Comparison of ENCODE assay signal across 9 cellular contexts in genomic region chr10:80463868-80464267, GRCh38. TPM values are rescaled to one million over a fixed set of nuclear protein-coding genes. Genes with fewer than 3 reads are reported as not detected.
A peak's percentile ranks its signal among the peaks of the same experiment; 100 is the strongest.
DNase-seq lines count a peak whose midpoint lies in the region; ATAC-seq and TF ChIP-seq lines count a peak whose summit lies in the region.
"Had no signal": no experiment of that assay in that cellular context is flagged by ENCODE, and none has a peak within 500 bp of the region (broad histone marks: within the 10 kb centered on the region; RNA-seq: fewer than 3 reads in every experiment).

No MANE protein-coding gene starts in this region.

- no peaks in the 10 kb centered on the region for H3K9me3 ChIP-seq in CD8-positive, alpha-beta T cell (ENCODE audit: low read length)
- H3K9me3 ChIP-seq in SK-N-MC (ENCODE audit: low read depth, low read length) (no peaks in the 10 kb centered on the region), trophoblast cell (ENCODE audit: insufficient read depth, low read depth, low read length) (no peaks in the 10 kb centered on the region)

- H4K91ac ChIP-seq in trophoblast cell (ENCODE audit: low read depth, low read length): peak overlapping the region; percentile 42

- peak overlapping the region; percentile 2 for H3K4me3 ChIP-seq in CD8-positive, alpha-beta T cell (ENCODE audit: low read depth, low read length)
- H3K4me3 ChIP-seq in SK-N-MC (peak overlapping the region; percentile 38; the same call in 1 of the 2 replicates), trophoblast cell (ENCODE audit: low read depth, low read length) (no peak overlapping the region)

- H2AK5ac ChIP-seq in trophoblast cell (ENCODE audit: low read length): no peak overlapping the region

- CTCF ChIA-PET in CD8-positive, alpha-beta T cell (lab: Charles Lee): interaction anchor here (3.1 to 21.9 kb wide), 5 partner anchors 10 to 47 kb away, joined by 11 to 404 read pairs (median 227); partner anchors contain the start of gene TSPAN14

- peak overlapping the region; percentile 35 for H3K4ac ChIP-seq in trophoblast cell (ENCODE audit: low read depth, low read length)

- no peak overlapping the region for H4K12ac ChIP-seq in trophoblast cell (ENCODE audit: low read depth, low read length)

- intact Hi-C loops in CD8-positive, alpha-beta T cell (cut with DNase I, micrococcal nuclease): no loop called here

- no peak overlapping the region for H3K4me2 ChIP-seq in trophoblast cell (ENCODE audit: low read length)

- H3K27ac ChIP-seq in CD8-positive, alpha-beta T cell (ENCODE audit: low read depth, low read length): peak overlapping the region; percentile 49
- H3K27ac ChIP-seq in SK-N-MC (peak overlapping the region; percentile 87), trophoblast cell (ENCODE audit: low read depth, low read length) (peak overlapping the region; percentile 2)

- DNase-seq in CD8-positive, alpha-beta T cell: no peak
- DNase-seq in SK-N-MC (ENCODE audit: low read depth, low spot score) (no peak), endothelial cell (ENCODE audit: low spot score) (no peak), trophoblast cell (no peak), HK-2 (ENCODE audit: unreplicated experiment) (no peak), KBM-7 (no peak)
- DNase-seq in stimulated activated CD4-positive, alpha-beta T cell treated with anti-CD3 and anti-CD28 coated beads, Interleukin-4, amount 100 ng/mL, for 24 hours: no peak
- DNase-seq: activated gamma-delta T cell treated with Interleukin-2 at 50 U/mL for 16 hours had no signal

- H2BK120ac ChIP-seq in trophoblast cell (ENCODE audit: insufficient read depth, low read length, poor library complexity): peak overlapping the region; percentile 18

- POLR2A ChIA-PET in CD8-positive, alpha-beta T cell (lab: Charles Lee): interaction anchor here (0.6 to 12.0 kb wide), 6 partner anchors 11 to 52 kb away, joined by 3 to 122 read pairs (median 5); no protein-coding TSS in a partner anchor

- H3K79me2 ChIP-seq in trophoblast cell (ENCODE audit: control insufficient read depth, insufficient read depth, low read length, poor library complexity): peaks cover 50% of the 10 kb centered on the region

- peak overlapping the region; percentile 8 for H2BK5ac ChIP-seq in trophoblast cell (ENCODE audit: low read depth, low read length, poor library complexity)

- peak overlapping the region; percentile 64 for H3K18ac ChIP-seq in trophoblast cell (ENCODE audit: low read length)

- H2AFZ ChIP-seq in trophoblast cell (ENCODE audit: insufficient read depth, low read length, poor library complexity): no peak overlapping the region

- no peaks in the 10 kb centered on the region for H3K36me3 ChIP-seq in CD8-positive, alpha-beta T cell (ENCODE audit: insufficient read depth, low read length)
- H3K36me3 ChIP-seq in SK-N-MC (ENCODE audit: insufficient read depth, low read length): no peaks in the 10 kb centered on the region
- peaks cover 2 to 4% of the 10 kb centered on the region in 2 experiments for H3K36me3 ChIP-seq in trophoblast cell (ENCODE audit: control insufficient read depth in 1 of 2, insufficient read depth in 2 of 2, low read length in 2 of 2)

- peak overlapping the region; percentile 77 for H3K4me3 Mint-ChIP-seq in CD8-positive, alpha-beta T cell
- H3K4me3 Mint-ChIP-seq in endothelial cell (ENCODE audit: unreplicated experiment): peak overlapping the region; percentile 76

- peaks cover 19% of the 10 kb centered on the region for H3K36me3 Mint-ChIP-seq in CD8-positive, alpha-beta T cell
- H3K36me3 Mint-ChIP-seq in endothelial cell (ENCODE audit: low read depth, unreplicated experiment): peaks cover 8% of the 10 kb centered on the region

- peak overlapping the region; percentile 98 for H3K27ac Mint-ChIP-seq in CD8-positive, alpha-beta T cell
- peak overlapping the region; percentile 98 for H3K27ac Mint-ChIP-seq in endothelial cell (ENCODE audit: unreplicated experiment)

- H3K4me1 ChIP-seq in CD8-positive, alpha-beta T cell (ENCODE audit: insufficient read depth, low read length): peaks cover 95% of the 10 kb centered on the region
- peaks cover 56 to 80% of the 10 kb centered on the region in 2 experiments for H3K4me1 ChIP-seq in trophoblast cell (ENCODE audit: control insufficient read depth in 1 of 2, insufficient read depth in 2 of 2, low read length in 2 of 2)

- in situ Hi-C loops in KBM-7 (cut with MboI; ENCODE audit: low pct_unique_long_range_greater_than_20kb, low sequenced_read_pairs): no loop called here

- no CpG with 5 or more reads among the region's 10 CpGs for WGBS in trophoblast cell (ENCODE audit: extremely low coverage, insufficient coverage, insufficient read length)

- ATAC-seq in CD8-positive, alpha-beta T cell: no peak
- ATAC-seq in HG03039 (IDR thresholded peaks at IDR 0.05; ENCODE audit: unreplicated experiment): no peak

- H3K27me3 Mint-ChIP-seq in CD8-positive, alpha-beta T cell (ENCODE audit: low read depth): no peaks in the 10 kb centered on the region
- H3K27me3 Mint-ChIP-seq in endothelial cell (ENCODE audit: unreplicated experiment): peaks cover 20% of the 10 kb centered on the region

- H3K79me1 ChIP-seq in trophoblast cell (ENCODE audit: low read length): peaks cover 47% of the 10 kb centered on the region

- TF ChIP-seq CTCF in CD8-positive, alpha-beta T cell (IDR thresholded peaks at IDR 0.05): no peak
- TF ChIP-seq CTCF in endothelial cell (IDR thresholded peaks at IDR 0.05; ENCODE audit: unreplicated experiment): no peak

- H3K27me3 ChIP-seq in CD8-positive, alpha-beta T cell (ENCODE audit: insufficient read depth, low read length): no peaks in the 10 kb centered on the region
- no peaks in the 10 kb centered on the region for H3K27me3 ChIP-seq in trophoblast cell (ENCODE audit: insufficient read depth, low read length)

- H3K9ac ChIP-seq in SK-N-MC (ENCODE audit: insufficient read length): peak overlapping the region; percentile 20
- no peak overlapping the region for H3K9ac ChIP-seq in trophoblast cell (ENCODE audit: low read length)

- no peak overlapping the region for H3K23ac ChIP-seq in trophoblast cell (ENCODE audit: low read length)

- H2BK12ac ChIP-seq in trophoblast cell (ENCODE audit: low read length): no peak overlapping the region

- H3K14ac ChIP-seq in trophoblast cell (ENCODE audit: low read length): peak overlapping the region; percentile 62

- H3K4me1 Mint-ChIP-seq in CD8-positive, alpha-beta T cell (ENCODE audit: low read depth): peaks cover 95% of the 10 kb centered on the region
- peaks cover 88% of the 10 kb centered on the region for H3K4me1 Mint-ChIP-seq in endothelial cell (ENCODE audit: unreplicated experiment)

- no peaks in the 10 kb centered on the region for H3K9me3 Mint-ChIP-seq in CD8-positive, alpha-beta T cell
- H3K9me3 Mint-ChIP-seq in endothelial cell (ENCODE audit: unreplicated experiment): no peaks in the 10 kb centered on the region

- H4K8ac ChIP-seq in trophoblast cell (ENCODE audit: low read depth, low read length): no peak overlapping the region

RNA-seq across cellular contexts. Expression of gene TSPAN14, which starts 9.8 kb away (rescaled TPM):
- 10 to 100 TPM; 63.9 to 66.1 TPM for total RNA-seq in CD8-positive, alpha-beta T cell
- total RNA-seq in endothelial cell (ENCODE audit: unreplicated experiment): 147 TPM
- polyA plus RNA-seq in trophoblast cell (2013): 77.2 and 78.0 TPM in 2 replicates

RNA-seq across cellular contexts. Expression of gene PRXL2A, which starts 55.5 kb away (rescaled TPM):
- 1 to 10 TPM; 4.6 to 5.1 TPM for total RNA-seq in CD8-positive, alpha-beta T cell
- total RNA-seq in endothelial cell (ENCODE audit: unreplicated experiment): 147 TPM
- polyA plus RNA-seq in trophoblast cell (2013): 41.6 and 43.8 TPM in 2 replicates

Comparison
In these comparisons a context has a peak if more than half of its experiments do, and no peak if none do; other contexts are left out.
1. H3K27ac ChIP-seq: peak in every context shown above with its lines; median percentile 87 in SK-N-MC; 49 in CD8-positive, alpha-beta T cell; 2 in trophoblast cell.
2. RNA of gene PRXL2A, which starts 55.5 kb away (total RNA-seq): 147 TPM in endothelial cell (single experiment); 4.6 to 5.1 TPM in CD8-positive, alpha-beta T cell; every median in the first group is over 10 times any median in the second.